ENCODE assay signal across 11 cellular contexts in the genomic region with DNA sequence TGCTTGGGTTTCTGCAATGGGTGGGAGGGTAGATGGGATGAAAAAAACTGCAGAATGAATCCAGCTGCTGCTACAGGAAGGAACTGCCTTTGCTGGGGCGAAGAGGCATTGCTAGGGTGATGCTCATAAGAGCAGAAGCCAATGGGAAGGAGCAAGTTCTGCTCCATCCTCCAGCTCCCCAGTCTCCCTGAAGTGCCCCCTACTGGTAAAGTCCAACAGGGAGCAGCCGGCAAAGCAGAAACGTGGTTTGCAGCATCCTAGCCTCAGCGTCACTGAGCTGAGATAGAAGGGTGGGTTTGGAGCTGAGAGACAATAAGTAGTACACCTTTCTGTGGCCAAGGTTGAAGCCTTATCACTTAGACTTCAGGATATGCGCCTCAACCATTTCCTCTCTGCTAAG.
DNase-seq lines count a peak whose midpoint lies in the region; ATAC-seq and TF ChIP-seq lines count a peak whose summit lies in the region.
"Had no signal": no experiment of that assay in that cellular context is flagged by ENCODE, and none has a peak within 500 bp of the region (broad histone marks: within the 10 kb centered on the region; RNA-seq: fewer than 3 reads in every experiment).

No MANE protein-coding gene starts in this region.

- no peak overlapping the region for H2BK20ac ChIP-seq in IMR-90 (ENCODE audit: low read depth, low read length)

- peaks cover 27% of the 10 kb centered on the region for H3K27me3 ChIP-seq in IMR-90 (ENCODE audit: control insufficient read depth, insufficient read depth, low read length)

- no peak overlapping the region for H3K4me3 Mint-ChIP-seq in activated CD4-positive, alpha-beta memory T cell treated with anti-CD3 and anti-CD28 coated beads for 36 hours
- no peak overlapping the region for H3K4me3 Mint-ChIP-seq in activated CD4-positive, alpha-beta memory T cell treated with anti-CD3 and anti-CD28 coated beads, Interleukin-2, amount 10 ng/mL, durations not matched to agents 7 days and 5 days
- H3K4me3 Mint-ChIP-seq in osteocyte (ENCODE audit: unreplicated experiment), result no peak overlapping the region
- H3K4me3 Mint-ChIP-seq in activated T-helper 1 cell treated with anti-CD3 and anti-CD28 coated beads, Interleukin-12 subunit alpha, Interleukin-12 subunit beta, Interleukin-2, Interleukin-4 antibody, amounts not matched to agents 30 ng/mL and 10 ng/mL and 1 ng/mL, durations not matched to agents 14 hours and 24 hours and 36 hours, result no peak overlapping the region
- H3K4me3 Mint-ChIP-seq: activated T-cell treated with anti-CD3 and anti-CD28 coated beads, Interleukin-2, amount 50 U/mL, for 24 hours; stimulated activated naive CD8-positive, alpha-beta T cell treated with anti-CD3 and anti-CD28 coated beads, Interleukin-15, Interleukin-2, amounts not matched to agents 100 ng/mL and 50 ng/mL, for 24 hours had no signal

- no peak overlapping the region for H2BK120ac ChIP-seq in IMR-90 (ENCODE audit: low read depth, low read length)

- no peaks in the 10 kb centered on the region for H3K4me1 Mint-ChIP-seq in activated CD4-positive, alpha-beta memory T cell treated with anti-CD3 and anti-CD28 coated beads for 36 hours (ENCODE audit: low read depth)
- no peaks in the 10 kb centered on the region for H3K4me1 Mint-ChIP-seq in activated CD4-positive, alpha-beta memory T cell treated with anti-CD3 and anti-CD28 coated beads, Interleukin-2, amount 10 ng/mL, durations not matched to agents 7 days and 5 days
- H3K4me1 Mint-ChIP-seq in osteocyte (ENCODE audit: unreplicated experiment), result no peaks in the 10 kb centered on the region
- no peaks in the 10 kb centered on the region for H3K4me1 Mint-ChIP-seq in activated T-helper 1 cell treated with anti-CD3 and anti-CD28 coated beads, Interleukin-12 subunit alpha, Interleukin-12 subunit beta, Interleukin-2, Interleukin-4 antibody, amounts not matched to agents 30 ng/mL and 10 ng/mL and 1 ng/mL, durations not matched to agents 14 hours and 24 hours and 36 hours (ENCODE audit: low read depth)

- no peak overlapping the region for H3K9ac ChIP-seq in IMR-90 (ENCODE audit: low read depth, low read length)

- no peaks in the 10 kb centered on the region for H4K20me1 ChIP-seq in IMR-90 (ENCODE audit: insufficient read depth, low read length)

- H3K9me3 Mint-ChIP-seq in activated CD4-positive, alpha-beta memory T cell treated with anti-CD3 and anti-CD28 coated beads for 36 hours, result no peaks in the 10 kb centered on the region
- H3K9me3 Mint-ChIP-seq in activated CD4-positive, alpha-beta memory T cell treated with anti-CD3 and anti-CD28 coated beads, Interleukin-2, amount 10 ng/mL, durations not matched to agents 7 days and 5 days, result no peaks in the 10 kb centered on the region
- H3K9me3 Mint-ChIP-seq in osteocyte (ENCODE audit: unreplicated experiment), result no peaks in the 10 kb centered on the region
- no peaks in the 10 kb centered on the region for H3K9me3 Mint-ChIP-seq in activated T-helper 1 cell treated with anti-CD3 and anti-CD28 coated beads, Interleukin-12 subunit alpha, Interleukin-12 subunit beta, Interleukin-2, Interleukin-4 antibody, amounts not matched to agents 30 ng/mL and 10 ng/mL and 1 ng/mL, durations not matched to agents 14 hours and 24 hours and 36 hours
- H3K9me3 Mint-ChIP-seq: activated T-cell treated with anti-CD3 and anti-CD28 coated beads, Interleukin-2, amount 50 U/mL, for 24 hours; stimulated activated naive CD8-positive, alpha-beta T cell treated with anti-CD3 and anti-CD28 coated beads, Interleukin-15, Interleukin-2, amounts not matched to agents 100 ng/mL and 50 ng/mL, for 24 hours had no signal

- no peak overlapping the region for H3K4ac ChIP-seq in IMR-90 (ENCODE audit: low read depth, low read length)

- no peak overlapping the region for H3K56ac ChIP-seq in IMR-90 (ENCODE audit: extremely low read depth, insufficient read depth, low read length)

- no peak for TF ChIP-seq RAD21 in IMR-90 (IDR thresholded peaks at IDR 0.05; ENCODE audit: low read length)

- no peak overlapping the region for H2AFZ ChIP-seq in IMR-90 (replicated peaks; ENCODE audit: low read length, poor library complexity)

- no peak overlapping the region for H2AK5ac ChIP-seq in IMR-90 (ENCODE audit: low read depth, low read length)

- no peaks in the 10 kb centered on the region for H3K9me3 ChIP-seq in IMR-90 (ENCODE audit: control insufficient read depth, insufficient read depth, low read length)

- H3K27ac ChIP-seq in IMR-90 (ENCODE audit: insufficient read depth, low read length), result no peak overlapping the region
- H3K27ac ChIP-seq: coronary artery had no signal

- in situ Hi-C loops in IMR-90 (cut with MboI; ENCODE audit: low sequenced_read_pairs), result no loop called here

- H3K9me1 ChIP-seq in IMR-90 (ENCODE audit: insufficient read depth, low read length), result no peaks in the 10 kb centered on the region

- CTCF ChIA-PET in activated CD4-positive, alpha-beta memory T cell treated with anti-CD3 and anti-CD28 coated beads for 36 hours (lab: Charles Lee), result interaction anchor here (0.9 to 2.6 kb wide), 8 partner anchors 8 to 1856 kb away, joined by 3 to 31 read pairs (median 6); no protein-coding TSS in a partner anchor
- CTCF ChIA-PET in activated CD4-positive, alpha-beta memory T cell treated with anti-CD3 and anti-CD28 coated beads, Interleukin-2, amount 10 ng/mL, durations not matched to agents 7 days and 5 days (lab: Charles Lee), result interaction anchor here (0.8 to 4.4 kb wide), 6 partner anchors 9 to 293 kb away, joined by 3 to 21 read pairs (median 4); no protein-coding TSS in a partner anchor
- CTCF ChIA-PET in IMR-90 (lab: Yijun Ruan, JAX), result interaction anchor here (1.0 to 1.6 kb wide), 4 partner anchors 9 to 118 kb away, joined by 3 to 5 read pairs (median 4); no protein-coding TSS in a partner anchor

- POLR2A ChIA-PET in activated CD4-positive, alpha-beta memory T cell treated with anti-CD3 and anti-CD28 coated beads for 36 hours (lab: Charles Lee), result no interaction called here
- POLR2A ChIA-PET in activated CD4-positive, alpha-beta memory T cell treated with anti-CD3 and anti-CD28 coated beads, Interleukin-2, amount 10 ng/mL, durations not matched to agents 7 days and 5 days (lab: Charles Lee), result no interaction called here
- POLR2A ChIA-PET in IMR-90 (lab: Charles Lee; ENCODE audit: unreplicated experiment), result no interaction called here

- no peak overlapping the region for H4K91ac ChIP-seq in IMR-90 (ENCODE audit: insufficient read depth, low read depth, low read length)

- H3K36me3 Mint-ChIP-seq in activated CD4-positive, alpha-beta memory T cell treated with anti-CD3 and anti-CD28 coated beads for 36 hours, result no peaks in the 10 kb centered on the region
- H3K36me3 Mint-ChIP-seq in activated CD4-positive, alpha-beta memory T cell treated with anti-CD3 and anti-CD28 coated beads, Interleukin-2, amount 10 ng/mL, durations not matched to agents 7 days and 5 days (ENCODE audit: low read depth), result no peaks in the 10 kb centered on the region
- H3K36me3 Mint-ChIP-seq in osteocyte (ENCODE audit: unreplicated experiment), result no peaks in the 10 kb centered on the region
- H3K36me3 Mint-ChIP-seq in activated T-helper 1 cell treated with anti-CD3 and anti-CD28 coated beads, Interleukin-12 subunit alpha, Interleukin-12 subunit beta, Interleukin-2, Interleukin-4 antibody, amounts not matched to agents 30 ng/mL and 10 ng/mL and 1 ng/mL, durations not matched to agents 14 hours and 24 hours and 36 hours (ENCODE audit: low read depth), result no peaks in the 10 kb centered on the region

- H3K4me1 ChIP-seq in IMR-90 (ENCODE audit: control insufficient read depth, insufficient read depth, low read length), result 0 out of 2 replicates have a peak, but pooled peaks cover under 1% of the 10 kb centered on the region

- no peak overlapping the region for H3K4me2 ChIP-seq in IMR-90 (ENCODE audit: low read depth, low read length)

- H2BK15ac ChIP-seq in IMR-90 (ENCODE audit: low read depth, low read length), result no peak overlapping the region

- no peak overlapping the region for H3K18ac ChIP-seq in IMR-90 (ENCODE audit: low read depth, low read length)

- H2AK9ac ChIP-seq in IMR-90 (replicated peaks; ENCODE audit: low read depth, low read length, poor library complexity), result no peak overlapping the region

- peaks cover 4% of the 10 kb centered on the region for H3K27me3 Mint-ChIP-seq in activated CD4-positive, alpha-beta memory T cell treated with anti-CD3 and anti-CD28 coated beads for 36 hours
- H3K27me3 Mint-ChIP-seq in activated CD4-positive, alpha-beta memory T cell treated with anti-CD3 and anti-CD28 coated beads, Interleukin-2, amount 10 ng/mL, durations not matched to agents 7 days and 5 days, result peaks cover 15% of the 10 kb centered on the region
- peaks cover 28% of the 10 kb centered on the region for H3K27me3 Mint-ChIP-seq in osteocyte (ENCODE audit: unreplicated experiment)
- peaks cover 17% of the 10 kb centered on the region for H3K27me3 Mint-ChIP-seq in activated T-helper 1 cell treated with anti-CD3 and anti-CD28 coated beads, Interleukin-12 subunit alpha, Interleukin-12 subunit beta, Interleukin-2, Interleukin-4 antibody, amounts not matched to agents 30 ng/mL and 10 ng/mL and 1 ng/mL, durations not matched to agents 14 hours and 24 hours and 36 hours (ENCODE audit: insufficient read depth)

- no peak overlapping the region for H2BK5ac ChIP-seq in IMR-90 (ENCODE audit: low read depth, low read length, poor library complexity, severe bottlenecking)

- no peak overlapping the region for H4K8ac ChIP-seq in IMR-90 (ENCODE audit: low read depth in 2 of 2, low read length in 2 of 2)

- no peak overlapping the region for H3K27ac Mint-ChIP-seq in activated CD4-positive, alpha-beta memory T cell treated with anti-CD3 and anti-CD28 coated beads for 36 hours
- no peak overlapping the region for H3K27ac Mint-ChIP-seq in activated CD4-positive, alpha-beta memory T cell treated with anti-CD3 and anti-CD28 coated beads, Interleukin-2, amount 10 ng/mL, durations not matched to agents 7 days and 5 days
- no peak overlapping the region for H3K27ac Mint-ChIP-seq in osteocyte (ENCODE audit: unreplicated experiment)
- no peak overlapping the region for H3K27ac Mint-ChIP-seq in activated T-helper 1 cell treated with anti-CD3 and anti-CD28 coated beads, Interleukin-12 subunit alpha, Interleukin-12 subunit beta, Interleukin-2, Interleukin-4 antibody, amounts not matched to agents 30 ng/mL and 10 ng/mL and 1 ng/mL, durations not matched to agents 14 hours and 24 hours and 36 hours
- H3K27ac Mint-ChIP-seq: activated T-cell treated with anti-CD3 and anti-CD28 coated beads, Interleukin-2, amount 50 U/mL, for 24 hours; stimulated activated naive CD8-positive, alpha-beta T cell treated with anti-CD3 and anti-CD28 coated beads, Interleukin-15, Interleukin-2, amounts not matched to agents 100 ng/mL and 50 ng/mL, for 24 hours had no signal

- TF ChIP-seq CTCF in IMR-90 (conservative IDR thresholded peaks at IDR 0.05; ENCODE audit: low read depth, low read length), result peak; percentile 32; the same call in 1 of the 2 replicates
- TF ChIP-seq CTCF in choroid plexus epithelial cell (conservative IDR thresholded peaks at IDR 0.05; ENCODE audit: low read depth, low read length), result peak; percentile 44
- peak; percentile 7 for TF ChIP-seq CTCF in osteocyte (IDR thresholded peaks at IDR 0.05)

- H3K14ac ChIP-seq in IMR-90 (replicated peaks; ENCODE audit: low read depth, low read length), result no peak overlapping the region

- dilution Hi-C loops in IMR-90 (cut with HindIII; ENCODE audit: low sequenced_read_pairs, unreplicated experiment), result no loop called here

- ATAC-seq in IMR-90 (ENCODE audit: low read depth), result peak; percentile 29; the same call in 1 of the 2 replicates

- H3K36me3 ChIP-seq in IMR-90 (ENCODE audit: control insufficient read depth, insufficient read depth, low read length), result no peaks in the 10 kb centered on the region

- no peaks in the 10 kb centered on the region for H3K79me1 ChIP-seq in IMR-90 (ENCODE audit: low read depth in 1 of 2, low read length in 2 of 2)

- 10% methylated on average over 2 of the region's 5 CpGs; no CpG with 5 or more reads in 1 of the 2 experiments for WGBS in IMR-90 (ENCODE audit: extremely low coverage in 2 of 2, insufficient read length in 1 of 2), 2 experiments

- H3K4me3 ChIP-seq in IMR-90 (ENCODE audit: insufficient read depth, low read depth, low read length), result no peak overlapping the region
- H3K4me3 ChIP-seq in choroid plexus epithelial cell (ENCODE audit: low read depth, low read length), result no peak overlapping the region
- H3K4me3 ChIP-seq: coronary artery had no signal

- no peak overlapping the region for H4K5ac ChIP-seq in IMR-90 (ENCODE audit: low read depth, low read length)

- TF ChIP-seq POLR2A in IMR-90 (IDR thresholded peaks at IDR 0.05; ENCODE audit: low read depth, low read length), result no peak

- BruUV-seq in IMR-90 (replicated peaks; lab: Mats Ljungman, UMichigan), result no TSS peak

- intact Hi-C loops in activated CD4-positive, alpha-beta memory T cell treated with anti-CD3 and anti-CD28 coated beads for 36 hours (cut with micrococcal nuclease), result no loop called here
- intact Hi-C loops in IMR-90 (cut with micrococcal nuclease), result no loop called here
- intact Hi-C loops in activated T-helper 1 cell treated with anti-CD3 and anti-CD28 coated beads, Interleukin-12 subunit alpha, Interleukin-12 subunit beta, Interleukin-2, Interleukin-4 antibody, amounts not matched to agents 30 ng/mL and 10 ng/mL and 1 ng/mL, durations not matched to agents 14 hours and 24 hours and 36 hours (cut with micrococcal nuclease), result no loop called here

- DNase-seq in activated CD4-positive, alpha-beta memory T cell treated with anti-CD3 and anti-CD28 coated beads for 36 hours, result peak; percentile 31
- no peak for DNase-seq in activated CD4-positive, alpha-beta memory T cell treated with anti-CD3 and anti-CD28 coated beads, Interleukin-2, amount 10 ng/mL, durations not matched to agents 7 days and 5 days
- DNase-seq in IMR-90 (no peak), choroid plexus epithelial cell (ENCODE audit: low read depth) (peak; percentile 9), osteocyte (ENCODE audit: extremely low spot score, unreplicated experiment) (no peak), HK-2 (ENCODE audit: unreplicated experiment) (no peak), amniotic stem cell (lab: John Stamatoyannopoulos, UW) (no peak)
- DNase-seq in activated T-helper 1 cell treated with anti-CD3 and anti-CD28 coated beads, Interleukin-12 subunit alpha, Interleukin-12 subunit beta, Interleukin-2, Interleukin-4 antibody, amounts not matched to agents 30 ng/mL and 10 ng/mL and 1 ng/mL, durations not matched to agents 14 hours and 24 hours and 36 hours (ENCODE audit: low spot score), result no peak
- DNase-seq: activated T-cell treated with anti-CD3 and anti-CD28 coated beads, Interleukin-2, amount 50 U/mL, for 24 hours had no signal

- H3K23ac ChIP-seq in IMR-90 (ENCODE audit: low read depth, low read length), result no peak overlapping the region

Comparison
In these comparisons a context has a peak if more than half of its experiments do, and no peak if none do; other contexts are left out.
1. DNase-seq: peak in activated CD4-positive, alpha-beta memory T cell treated with anti-CD3 and anti-CD28 coated beads for 36 hours (single experiment) and choroid plexus epithelial cell (single experiment); none in activated CD4-positive, alpha-beta memory T cell treated with anti-CD3 and anti-CD28 coated beads, Interleukin-2, amount 10 ng/mL, durations not matched to agents 7 days and 5 days (single experiment), IMR-90 (single experiment), osteocyte (single experiment), HK-2 (single experiment), amniotic stem cell (single experiment) and activated T-helper 1 cell treated with anti-CD3 and anti-CD28 coated beads, Interleukin-12 subunit alpha, Interleukin-12 subunit beta, Interleukin-2, Interleukin-4 antibody, amounts not matched to agents 30 ng/mL and 10 ng/mL and 1 ng/mL, durations not matched to agents 14 hours and 24 hours and 36 hours (single experiment).
2. Peak in every context shown above with its lines, with median percentiles within 50 percentile points of each other: CTCF ChIP-seq.